ENCODE assay signal across 1 cellular context in genomic region chr17:62572488-62573469, GRCh38.
TF ChIP-seq lines count a peak whose summit lies in the region.

No MANE protein-coding gene starts in this region.

TF ChIP-seq in IMR-90, 13 proteins besides CTCF, POLR2A, EP300 and RAD21 (continued from another document):
- TF ChIP-seq, protein P1, sequence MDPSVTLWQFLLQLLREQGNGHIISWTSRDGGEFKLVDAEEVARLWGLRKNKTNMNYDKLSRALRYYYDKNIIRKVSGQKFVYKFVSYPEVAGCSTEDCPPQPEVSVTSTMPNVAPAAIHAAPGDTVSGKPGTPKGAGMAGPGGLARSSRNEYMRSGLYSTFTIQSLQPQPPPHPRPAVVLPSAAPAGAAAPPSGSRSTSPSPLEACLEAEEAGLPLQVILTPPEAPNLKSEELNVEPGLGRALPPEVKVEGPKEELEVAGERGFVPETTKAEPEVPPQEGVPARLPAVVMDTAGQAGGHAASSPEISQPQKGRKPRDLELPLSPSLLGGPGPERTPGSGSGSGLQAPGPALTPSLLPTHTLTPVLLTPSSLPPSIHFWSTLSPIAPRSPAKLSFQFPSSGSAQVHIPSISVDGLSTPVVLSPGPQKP (IDR thresholded peaks at IDR 0.05; ENCODE audit: borderline replicate concordance, low read depth, low read length): no peak
- TF ChIP-seq MAZ (IDR thresholded peaks at IDR 0.05; ENCODE audit: borderline replicate concordance, low read depth, low read length) (no peak), USF2 (IDR thresholded peaks at IDR 0.05; ENCODE audit: low read depth, low read length) (no peak), CHD1 (IDR thresholded peaks at IDR 0.05; ENCODE audit: low read depth, low read length) (no peak), RCOR1 (IDR thresholded peaks at IDR 0.05; ENCODE audit: insufficient replicate concordance, low read length) (no peak), BHLHE40 (IDR thresholded peaks at IDR 0.05; ENCODE audit: low read depth, low read length) (no peak), NFE2L2 (IDR thresholded peaks at IDR 0.05; ENCODE audit: low read depth, low read length) (no peak), FOS (IDR thresholded peaks at IDR 0.05; ENCODE audit: low read depth, low read length) (no peak)
